13 cellular contexts compared by ENCODE assay signal in genomic region chr14:74238974-74239847, GRCh38. TPM values are rescaled to one million over a fixed set of nuclear protein-coding genes. Genes with fewer than 3 reads are reported as not detected.
DNase-seq lines count a peak whose midpoint lies in the region; ATAC-seq and TF ChIP-seq lines count a peak whose summit lies in the region.
"Had no signal": no experiment of that assay in that cellular context is flagged by ENCODE, and none has a peak within 500 bp of the region (broad histone marks: within the 10 kb centered on the region; RNA-seq: fewer than 3 reads in every experiment).

Gene VSX2 (plus strand): TSS chr14:74239449. CDS start chr14:74239562, 113 bp downstream.

- peaks cover 8 to 27% (median 21%) of the 10 kb centered on the region in 4 donors for H3K4me1 Mint-ChIP-seq in naive thymus-derived CD8-positive, alpha-beta T cell

- no peak for DNase-seq in Right ventricle myocardium inferior (ENCODE audit: missing footprints)
- DNase-seq in cardiac septum (ENCODE audit: low spot score), result no peak
- no peak for DNase-seq in coronary artery (ENCODE audit: low spot score)
- DNase-seq in naive thymus-derived CD8-positive, alpha-beta T cell, result no peak
- peak in 1 of 2 donors; percentile 76 for DNase-seq in upper lobe of left lung
- DNase-seq in activated naive CD4-positive, alpha-beta T cell treated with anti-CD3 and anti-CD28 coated beads, Interleukin-2, amount 50 U/mL, for 16 hours, result no peak
- no peak for DNase-seq in left lung
- DNase-seq: erythroblast, NCI-H510A had no signal

- ATAC-seq in Right ventricle myocardium inferior, result peak; percentile 10
- no peak for ATAC-seq in naive thymus-derived CD8-positive, alpha-beta T cell
- ATAC-seq in upper lobe of left lung (ENCODE audit: low FRiP score in 2 of 2), result no peak
- ATAC-seq in HG03039 (IDR thresholded peaks at IDR 0.05; ENCODE audit: unreplicated experiment), result no peak
- ATAC-seq in left lung, result no peak

- H3K4me3 Mint-ChIP-seq in naive thymus-derived CD8-positive, alpha-beta T cell, result peak within 1 kb of the TSS in 9 of 10 donors; percentile 40 to 86 (median 75)

- POLR2A ChIA-PET in naive thymus-derived CD8-positive, alpha-beta T cell (lab: Charles Lee), result interaction anchor here (1.3 kb wide), 1 partner anchor 9 kb away, joined by 7 read pairs; no protein-coding TSS in a partner anchor

- H3K9me3 Mint-ChIP-seq in naive thymus-derived CD8-positive, alpha-beta T cell, result peaks cover 0 to 3% (median 0%) of the 10 kb centered on the region in 9 donors

- H3K9me3 ChIP-seq in upper lobe of left lung (no peaks in the 10 kb centered on the region), left lung (no peaks in the 10 kb centered on the region)

- no peak within 1 kb of the TSS for H3K27ac ChIP-seq in coronary artery
- no peak within 1 kb of the TSS for H3K27ac ChIP-seq in upper lobe of left lung
- H3K27ac ChIP-seq in left lung, result no peak within 1 kb of the TSS

- intact Hi-C loops in Right ventricle myocardium inferior (cut with DNase I), result no loop called here
- intact Hi-C loops in cardiac septum (cut with DNase I), result no loop called here
- intact Hi-C loops in left lung (cut with DNase I), result no loop called here

- peak within 1 kb of the TSS in 1 of 10 donors; percentile 44 for H3K27ac Mint-ChIP-seq in naive thymus-derived CD8-positive, alpha-beta T cell

- no peak for TF ChIP-seq EP300 in upper lobe of left lung (IDR thresholded peaks at IDR 0.05)

- TF ChIP-seq CTCF in coronary artery (IDR thresholded peaks at IDR 0.05), result no peak
- no peak for TF ChIP-seq CTCF in upper lobe of left lung (IDR thresholded peaks at IDR 0.05)
- no peak for TF ChIP-seq CTCF in left lung (IDR thresholded peaks at IDR 0.05)

- TF ChIP-seq POLR2A in upper lobe of left lung (IDR thresholded peaks at IDR 0.05), result no peak

- H3K36me3 ChIP-seq in upper lobe of left lung (no peaks in the 10 kb centered on the region), left lung (no peaks in the 10 kb centered on the region)

- H3K4me1 ChIP-seq in upper lobe of left lung, result peaks cover 19 to 32% (median 25%) of the 10 kb centered on the region in 4 donors
- peaks cover 15 to 22% of the 10 kb centered on the region in 2 donors for H3K4me1 ChIP-seq in left lung

- H3K4me3 ChIP-seq in coronary artery, result peak within 1 kb of the TSS; percentile 61
- H3K4me3 ChIP-seq in upper lobe of left lung, result peak within 1 kb of the TSS in 3 of 4 donors; percentile 13 to 33 (median 33)
- no peak within 1 kb of the TSS for H3K4me3 ChIP-seq in left lung

- peaks cover 0 to 4% (median 0%) of the 10 kb centered on the region in 3 donors for H3K36me3 Mint-ChIP-seq in naive thymus-derived CD8-positive, alpha-beta T cell

- WGBS in upper lobe of left lung, 2 donors, result 11 to 13% methylated on average over 14 to 31 of the region's 40 CpGs

- peaks cover 46 to 87% (median 65%) of the 10 kb centered on the region in 5 donors for H3K27me3 Mint-ChIP-seq in naive thymus-derived CD8-positive, alpha-beta T cell

- H3K27me3 ChIP-seq in upper lobe of left lung, result peaks cover 0 to 51% (median 35%) of the 10 kb centered on the region in 4 donors
- peaks cover 67 to 90% of the 10 kb centered on the region in 2 donors for H3K27me3 ChIP-seq in left lung

RNA-seq across cellular contexts. Expression of gene VSX2, which starts in this region (rescaled TPM):
- total RNA-seq in Right ventricle myocardium inferior (not detected), cardiac septum (not detected), upper lobe of left lung (under 1 TPM in 1 of 6 donors, not detected in 5; 0.30 TPM), left lung (not detected)
- not detected for total RNA-seq in naive thymus-derived CD8-positive, alpha-beta T cell
- polyA plus RNA-seq in naive thymus-derived CD8-positive, alpha-beta T cell, result not detected
- total RNA-seq: astrocyte, kidney epithelial cell, pulmonary artery endothelial cell had no signal

Comparison
In these comparisons a context has a peak if more than half of its experiments do, and no peak if none do; other contexts are left out.
1. Peak in ATAC-seq in Right ventricle myocardium inferior; RNA of the gene not detected or under 1 TPM.
2. H3K4me3 ChIP-seq: peak in coronary artery (single experiment) and upper lobe of left lung (3 of 4); none in left lung (0 of 2).